8 cellular contexts compared by ENCODE assay signal in the genomic region with DNA sequence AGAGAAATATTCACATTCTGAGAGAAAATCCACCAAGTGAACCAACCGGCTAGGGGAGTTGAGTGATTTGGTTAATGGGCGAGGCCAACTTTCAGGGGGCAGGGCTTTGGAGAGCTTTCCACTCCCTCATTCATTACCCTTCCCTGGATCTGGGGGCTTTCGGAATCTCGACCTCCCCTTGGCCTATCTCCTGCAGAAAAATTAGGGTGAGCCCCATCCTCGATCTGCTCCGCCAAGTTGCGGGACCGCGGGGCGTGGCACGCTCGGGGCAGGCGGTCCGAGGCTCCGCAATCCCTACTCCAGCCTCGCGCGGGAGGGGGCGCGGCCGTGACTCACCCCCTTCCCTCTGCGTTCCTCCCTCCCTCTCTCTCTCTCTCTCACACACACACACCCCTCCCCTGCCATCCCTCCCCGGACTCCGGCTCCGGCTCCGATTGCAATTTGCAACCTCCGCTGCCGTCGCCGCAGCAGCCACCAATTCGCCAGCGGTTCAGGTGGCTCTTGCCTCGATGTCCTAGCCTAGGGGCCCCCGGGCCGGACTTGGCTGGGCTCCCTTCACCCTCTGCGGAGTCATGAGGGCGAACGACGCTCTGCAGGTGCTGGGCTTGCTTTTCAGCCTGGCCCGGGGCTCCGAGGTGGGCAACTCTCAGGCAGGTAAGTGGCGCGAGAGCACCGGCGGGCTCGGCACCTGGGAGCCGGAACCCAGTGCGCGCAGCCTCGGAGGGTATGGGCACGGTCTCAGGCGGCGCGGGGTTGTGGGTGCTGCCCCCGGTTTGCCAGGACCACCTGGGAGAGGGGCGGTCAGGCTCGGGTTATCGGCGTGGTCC. TPM values are rescaled to one million over a fixed set of nuclear protein-coding genes. Genes with fewer than 3 reads are reported as not detected.
DNase-seq lines count a peak whose midpoint lies in the region; ATAC-seq and TF ChIP-seq lines count a peak whose summit lies in the region.

A gene (plus strand): TSS at position 437 of the 827 bp plus-strand sequence. CDS start 136 bp downstream, at position 573.

- H3K27ac ChIP-seq in CD4-positive, alpha-beta memory T cell (ENCODE audit: low read depth, low read length): peak within 1 kb of the TSS; percentile 2
- H3K27ac ChIP-seq in duodenal mucosa (ENCODE audit: low read depth, low read length) (peak within 1 kb of the TSS; percentile 96), lower lobe of right lung (peak within 1 kb of the TSS; percentile 88)

- H3K4me1 ChIP-seq in CD4-positive, alpha-beta memory T cell (ENCODE audit: insufficient read depth, low read length): peaks cover 20% of the 10 kb centered on the region
- H3K4me1 ChIP-seq in duodenal mucosa (ENCODE audit: control insufficient read depth in 1 of 2, insufficient read depth in 2 of 2, low read length in 2 of 2): peaks cover 20 to 42% of the 10 kb centered on the region in 2 donors
- H3K4me1 ChIP-seq in lower lobe of right lung: peaks cover 17% of the 10 kb centered on the region

- CTCF ChIA-PET in CD4-positive, alpha-beta memory T cell (lab: Charles Lee; ENCODE audit: partially characterized antibody): interaction anchor here (0.8 to 2.2 kb wide), 11 partner anchors 11 to 356 kb away, joined by 3 to 8 read pairs (median 4); a partner anchor contains a TSS
- CTCF ChIA-PET in activated CD4-positive, alpha-beta memory T cell treated with anti-CD3 and anti-CD28 coated beads, Interleukin-2, amount 10 ng/mL, durations not matched to agents 7 days and 5 days (lab: Charles Lee): interaction anchor here (0.7 to 7.3 kb wide), 12 partner anchors 10 to 106 kb away, joined by 3 to 60 read pairs (median 4); a partner anchor contains a TSS

- H3K9ac ChIP-seq in duodenal mucosa (ENCODE audit: low read depth in 1 of 2, low read length in 2 of 2): peak within 1 kb of the TSS; percentile 89 to 96

- no peaks in the 10 kb centered on the region for H3K36me3 ChIP-seq in CD4-positive, alpha-beta memory T cell (ENCODE audit: insufficient read depth, low read length)
- H3K36me3 ChIP-seq in duodenal mucosa (ENCODE audit: control insufficient read depth in 1 of 2, insufficient read depth in 2 of 2, low read length in 2 of 2) (peaks cover 10 to 14% of the 10 kb centered on the region in 2 donors), lower lobe of right lung (peaks cover 2% of the 10 kb centered on the region)

- ATAC-seq in lower lobe of right lung (peak; percentile 95), GM21529 (IDR thresholded peaks at IDR 0.05; ENCODE audit: unreplicated experiment) (no peak)

- intact Hi-C loops in CD4-positive, alpha-beta memory T cell (cut with micrococcal nuclease): loop anchor here (1.0 to 2.0 kb wide), 3 partner anchors 24 to 38 kb away; a partner anchor contains a TSS
- intact Hi-C loops in lower lobe of right lung (cut with DNase I): no loop called here

- no peaks in the 10 kb centered on the region for H3K9me3 Mint-ChIP-seq in CD4-positive, alpha-beta memory T cell
- H3K9me3 Mint-ChIP-seq in activated CD4-positive, alpha-beta memory T cell treated with anti-CD3 and anti-CD28 coated beads, Interleukin-2, amount 10 ng/mL, durations not matched to agents 7 days and 5 days: no peaks in the 10 kb centered on the region

- peak within 1 kb of the TSS in 6 of 7 donors; percentile 37 to 91 (median 66) for H3K27ac Mint-ChIP-seq in CD4-positive, alpha-beta memory T cell
- H3K27ac Mint-ChIP-seq in activated CD4-positive, alpha-beta memory T cell treated with anti-CD3 and anti-CD28 coated beads, Interleukin-2, amount 10 ng/mL, durations not matched to agents 7 days and 5 days: no peak within 1 kb of the TSS

- H3K9me3 ChIP-seq in CD4-positive, alpha-beta memory T cell (ENCODE audit: control insufficient read depth in 1 of 2, low read length in 2 of 2): no peaks in the 10 kb centered on the region
- H3K9me3 ChIP-seq in duodenal mucosa (ENCODE audit: control insufficient read depth in 1 of 2, low read length in 2 of 2): no peaks in the 10 kb centered on the region
- no peaks in the 10 kb centered on the region for H3K9me3 ChIP-seq in lower lobe of right lung

- peaks cover 6% of the 10 kb centered on the region for H3K27me3 ChIP-seq in CD4-positive, alpha-beta memory T cell (ENCODE audit: insufficient read depth, low read length)
- no peaks in the 10 kb centered on the region for H3K27me3 ChIP-seq in duodenal mucosa (ENCODE audit: control insufficient read depth in 1 of 2, insufficient read depth in 2 of 2, low read length in 2 of 2)
- peaks cover 16% of the 10 kb centered on the region for H3K27me3 ChIP-seq in lower lobe of right lung (ENCODE audit: low read depth)

- peak; percentile 37 to 84 (median 45) for DNase-seq in CD4-positive, alpha-beta memory T cell
- DNase-seq in H4 (ENCODE audit: low spot score) (peak; percentile 74), NCI-H345 (lab: John Stamatoyannopoulos, UW) (peak; percentile 73), lower lobe of right lung (peak; percentile 90)
- DNase-seq in activated CD4-positive, alpha-beta memory T cell treated with anti-CD3 and anti-CD28 coated beads, Interleukin-2, amount 10 ng/mL, durations not matched to agents 7 days and 5 days: peak; percentile 73
- DNase-seq in stimulated activated CD4-positive, alpha-beta T cell treated with anti-CD3 and anti-CD28 coated beads, Interleukin-4, amount 100 ng/mL, for 48 hours (ENCODE audit: low read depth in 2 of 2): peak; percentile 45 to 72

- H3K4me1 Mint-ChIP-seq in CD4-positive, alpha-beta memory T cell: peaks cover 0 to 25% (median 5%) of the 10 kb centered on the region in 4 donors
- H3K4me1 Mint-ChIP-seq in activated CD4-positive, alpha-beta memory T cell treated with anti-CD3 and anti-CD28 coated beads, Interleukin-2, amount 10 ng/mL, durations not matched to agents 7 days and 5 days: peaks cover 15% of the 10 kb centered on the region

- TF ChIP-seq CTCF in lower lobe of right lung (IDR thresholded peaks at IDR 0.05): no peak

- H3K36me3 Mint-ChIP-seq in CD4-positive, alpha-beta memory T cell: no peaks in the 10 kb centered on the region
- H3K36me3 Mint-ChIP-seq in activated CD4-positive, alpha-beta memory T cell treated with anti-CD3 and anti-CD28 coated beads, Interleukin-2, amount 10 ng/mL, durations not matched to agents 7 days and 5 days (ENCODE audit: low read depth): no peaks in the 10 kb centered on the region

- peak within 1 kb of the TSS; percentile 84 to 91 (median 88) for H3K4me3 Mint-ChIP-seq in CD4-positive, alpha-beta memory T cell
- peak within 1 kb of the TSS; percentile 74 for H3K4me3 Mint-ChIP-seq in activated CD4-positive, alpha-beta memory T cell treated with anti-CD3 and anti-CD28 coated beads, Interleukin-2, amount 10 ng/mL, durations not matched to agents 7 days and 5 days

- H3K4me3 ChIP-seq in CD4-positive, alpha-beta memory T cell (ENCODE audit: low read length in 2 of 2): peak within 1 kb of the TSS; percentile 52 to 86
- H3K4me3 ChIP-seq in duodenal mucosa (ENCODE audit: low read depth in 1 of 2, low read length in 2 of 2) (peak within 1 kb of the TSS; percentile 83 to 89), lower lobe of right lung (peak within 1 kb of the TSS; percentile 72)

- H3K27me3 Mint-ChIP-seq in CD4-positive, alpha-beta memory T cell: peaks cover 0 to 3% of the 10 kb centered on the region in 2 donors
- peaks cover 33% of the 10 kb centered on the region for H3K27me3 Mint-ChIP-seq in activated CD4-positive, alpha-beta memory T cell treated with anti-CD3 and anti-CD28 coated beads, Interleukin-2, amount 10 ng/mL, durations not matched to agents 7 days and 5 days

- POLR2A ChIA-PET in CD4-positive, alpha-beta memory T cell (lab: Charles Lee; ENCODE audit: partially characterized antibody): interaction anchor here (1.3 to 6.1 kb wide), 6 partner anchors 24 to 110 kb away, joined by 3 to 70 read pairs (median 6); a partner anchor contains a TSS
- POLR2A ChIA-PET in activated CD4-positive, alpha-beta memory T cell treated with anti-CD3 and anti-CD28 coated beads, Interleukin-2, amount 10 ng/mL, durations not matched to agents 7 days and 5 days (lab: Charles Lee): interaction anchor here (0.6 to 4.5 kb wide), 5 partner anchors 16 to 384 kb away, joined by 3 to 36 read pairs (median 3); a partner anchor contains a TSS

RNA-seq across cellular contexts. Expression of the gene that starts here (rescaled TPM):
- total RNA-seq in CD4-positive, alpha-beta memory T cell: 1 to 10 TPM; 5.9 to 6.9 TPM
- polyA plus RNA-seq in CD4-positive, alpha-beta memory T cell: under 1 TPM; 0.61 to 0.70 TPM
- total RNA-seq in H4 (2014; rRNA removed; shearing (Covaris generic)): 0.31 and 0.45 TPM in 2 replicates
- total RNA-seq in activated CD4-positive, alpha-beta memory T cell treated with anti-CD3 and anti-CD28 coated beads, Interleukin-2, amount 10 ng/mL, durations not matched to agents 7 days and 5 days: 1 to 10 TPM; 2.3 to 2.5 TPM
- total RNA-seq in lower lobe of right lung: 80.5 TPM

Comparison
In these comparisons a context has a peak if more than half of its experiments do, and no peak if none do; other contexts are left out.
1. RNA of the gene that starts here (total RNA-seq): 80.5 TPM in lower lobe of right lung (single experiment); 5.9 to 6.9 TPM in CD4-positive, alpha-beta memory T cell, 2.3 to 2.5 TPM in activated CD4-positive, alpha-beta memory T cell treated with anti-CD3 and anti-CD28 coated beads, Interleukin-2, amount 10 ng/mL, durations not matched to agents 7 days and 5 days and 0.31 to 0.45 TPM in H4; every median in the first group is over 10 times any median in the second.
2. Peak in DNase-seq in H4; RNA of the gene not detected or under 1 TPM.
3. H3K27ac ChIP-seq: peak in every context shown above with its lines; median percentile 96 in duodenal mucosa; 88 in lower lobe of right lung; 2 in CD4-positive, alpha-beta memory T cell.
4. Peak in every context shown above with its lines, with median percentiles within 50 percentile points of each other: DNase-seq and H3K4me3 ChIP-seq.